Comparison of ENCODE assay signal across 17 cellular contexts in the genomic region with DNA sequence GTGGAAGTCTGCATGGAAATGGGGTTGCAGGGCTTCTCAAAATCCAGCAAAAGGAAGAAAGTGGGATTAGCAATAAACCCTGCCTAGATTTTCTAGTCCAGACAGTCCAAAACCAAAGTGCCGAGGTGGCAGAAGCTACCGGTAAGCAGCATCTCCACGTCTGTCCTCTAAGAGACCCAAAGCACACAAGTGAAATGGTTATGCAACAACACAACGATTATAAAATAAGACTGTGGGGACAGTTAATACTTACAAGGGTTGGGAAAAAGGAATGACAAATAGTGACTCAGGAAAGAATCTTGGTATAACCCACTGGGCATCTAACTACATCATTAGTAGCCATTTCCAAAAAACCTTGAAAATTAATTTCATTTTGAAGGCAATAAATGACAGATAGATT. TPM values are rescaled to one million over a fixed set of nuclear protein-coding genes. Genes with fewer than 3 reads are reported as not detected.
DNase-seq lines count a peak whose midpoint lies in the region; ATAC-seq and TF ChIP-seq lines count a peak whose summit lies in the region.
"Had no signal": no experiment of that assay in that cellular context is flagged by ENCODE, and none has a peak within 500 bp of the region (broad histone marks: within the 10 kb centered on the region; RNA-seq: fewer than 3 reads in every experiment).

No MANE protein-coding gene starts in this region.

- H3K4me1 Mint-ChIP-seq in effector memory CD8-positive, alpha-beta T cell (ENCODE audit: low read depth in 2 of 2): peaks cover 25% of the 10 kb centered on the region in 2 donors

- DNase-seq in EH (ENCODE audit: low read depth) (peak; percentile 58), RKO (ENCODE audit: low spot score) (peak; percentile 23), fibroblast of villous mesenchyme (ENCODE audit: low read depth) (peak; percentile 66), stomach (no peak), A673 (ENCODE audit: low spot score) (no peak), GM10266 (ENCODE audit: extremely low spot score) (no peak)
- no peak for DNase-seq in effector memory CD8-positive, alpha-beta T cell
- DNase-seq: activated naive CD4-positive, alpha-beta T cell treated with anti-CD3 and anti-CD28 coated beads for 36 hours; BE2C; DMS53; endodermal cell; NCI-H1092; NCI-H2171; psoas muscle; SHP77 treated with DMSO at 0.1 percent for 48 hours had no signal

- intact Hi-C loops in stomach (cut with DNase I; ENCODE audit: low total_unique reads) (no loop called here), A673 (cut with micrococcal nuclease; ENCODE audit: unreplicated experiment) (no loop called here)

- ATAC-seq in effector memory CD8-positive, alpha-beta T cell (replicated peaks): no peak
- no peak for ATAC-seq in GM18873 (IDR thresholded peaks at IDR 0.05; ENCODE audit: low FRiP score, unreplicated experiment)

- no peaks in the 10 kb centered on the region for H3K27me3 Mint-ChIP-seq in effector memory CD8-positive, alpha-beta T cell

- POLR2A ChIA-PET in A673 (lab: Charles Lee; ENCODE audit: low non-redundant PET): no interaction called here

- TF ChIP-seq CTCF in fibroblast of villous mesenchyme (IDR thresholded peaks at IDR 0.05; ENCODE audit: insufficient read depth, low read depth, low read length): no peak
- no peak for TF ChIP-seq CTCF in stomach (IDR thresholded peaks at IDR 0.05)
- TF ChIP-seq CTCF in A673 (conservative IDR thresholded peaks at IDR 0.05; ENCODE audit: low read depth, low read length): no peak
- TF ChIP-seq CTCF in GM10266 (IDR thresholded peaks at IDR 0.05; ENCODE audit: control insufficient read depth, insufficient read depth, low read depth, missing control alignments): no peak

- H3K9me3 ChIP-seq in stomach (no peaks in the 10 kb centered on the region), A673 (ENCODE audit: low read depth, low read length, poor library complexity, severe bottlenecking) (no peaks in the 10 kb centered on the region)
- H3K9me3 ChIP-seq: BE2C, psoas muscle had no signal

- BruUV-seq in A673 (replicated peaks; lab: Mats Ljungman, UMichigan): no TSS peak

- H3K4me1 ChIP-seq in stomach (peaks cover 49 to 94% (median 72%) of the 10 kb centered on the region in 4 donors), A673 (ENCODE audit: insufficient read depth, low read length, poor library complexity, severe bottlenecking) (no peaks in the 10 kb centered on the region)
- H3K4me1 ChIP-seq: BE2C had no signal

- WGBS in stomach, 5 donors: 69 to 82% (median 77%) methylated on average over 4 of the region's 4 CpGs

- no peaks in the 10 kb centered on the region for H3K9me3 Mint-ChIP-seq in effector memory CD8-positive, alpha-beta T cell
- H3K9me3 Mint-ChIP-seq: activated naive CD4-positive, alpha-beta T cell treated with anti-CD3 and anti-CD28 coated beads for 36 hours; endodermal cell; T-helper 2 cell treated with Interferon-gamma antibody and Interleukin-4, amounts not matched to agents 5 μg/mL and 100 μg/mL, for 36 hours had no signal

- H3K4me3 ChIP-seq in fibroblast of villous mesenchyme (ENCODE audit: low read depth, low read length) (no peak overlapping the region), stomach (no peak overlapping the region), A673 (ENCODE audit: low read depth, low read length, poor library complexity, severe bottlenecking) (no peak overlapping the region)
- H3K4me3 ChIP-seq: psoas muscle had no signal

- H3K36me3 Mint-ChIP-seq in effector memory CD8-positive, alpha-beta T cell (ENCODE audit: insufficient read depth): no peaks in the 10 kb centered on the region

- TF ChIP-seq EP300 in stomach (IDR thresholded peaks at IDR 0.05): no peak

- H3K36me3 ChIP-seq in stomach: peaks cover 0 to under 1% (median 0%) of the 10 kb centered on the region in 4 donors
- no peaks in the 10 kb centered on the region for H3K36me3 ChIP-seq in A673 (ENCODE audit: insufficient read depth, low read length, poor library complexity, severe bottlenecking)
- H3K36me3 ChIP-seq: BE2C had no signal

- H3K27ac ChIP-seq in stomach (peak overlapping the region in 4 of 5 donors; percentile 78 to 95 (median 84)), A673 (ENCODE audit: low read depth, low read length, poor library complexity, severe bottlenecking) (no peak overlapping the region)

- H3K27ac Mint-ChIP-seq in effector memory CD8-positive, alpha-beta T cell: no peak overlapping the region
- H3K27ac Mint-ChIP-seq: activated naive CD4-positive, alpha-beta T cell treated with anti-CD3 and anti-CD28 coated beads for 36 hours; endodermal cell; T-helper 2 cell treated with Interferon-gamma antibody and Interleukin-4, amounts not matched to agents 5 μg/mL and 100 μg/mL, for 36 hours had no signal

- H3K27me3 ChIP-seq in stomach: no peaks in the 10 kb centered on the region
- H3K27me3 ChIP-seq in A673 (replicated peaks; ENCODE audit: insufficient read depth, low read depth, low read length, poor library complexity): no peaks in the 10 kb centered on the region
- H3K27me3 ChIP-seq: BE2C had no signal

- no peak overlapping the region for H3K4me3 Mint-ChIP-seq in effector memory CD8-positive, alpha-beta T cell
- H3K4me3 Mint-ChIP-seq: activated naive CD4-positive, alpha-beta T cell treated with anti-CD3 and anti-CD28 coated beads for 36 hours; endodermal cell; T-helper 2 cell treated with Interferon-gamma antibody and Interleukin-4, amounts not matched to agents 5 μg/mL and 100 μg/mL, for 36 hours had no signal

- CTCF ChIA-PET in A673 (lab: Charles Lee): no interaction called here

- TF ChIP-seq POLR2A in stomach (IDR thresholded peaks at IDR 0.05): no peak

RNA-seq across cellular contexts. Expression of gene CREB3L2, which starts 24.7 kb away (rescaled TPM):
- 33.2 and 35.4 TPM in 2 replicates for total RNA-seq in fibroblast of villous mesenchyme
- 100 to 1,000 TPM in 1 of 5 donors, 10 to 100 TPM in 4; 22.6 to 258 (median 38.8) TPM for total RNA-seq in stomach
- 1 to 10 TPM; 5.8 to 8.6 (median 6.6) TPM for polyA plus RNA-seq in stomach
- total RNA-seq in A673 (2021): 17.0 and 20.4 TPM in 2 replicates

Comparison
In these comparisons a context has a peak if more than half of its experiments do, and no peak if none do; other contexts are left out.
1. DNase-seq: peak in EH (single experiment), RKO (single experiment) and fibroblast of villous mesenchyme (single experiment); none in stomach (single experiment), effector memory CD8-positive, alpha-beta T cell (0 of 3), A673 (single experiment) and GM10266 (single experiment).